8 cellular contexts compared by ENCODE assay signal in the genomic region with DNA sequence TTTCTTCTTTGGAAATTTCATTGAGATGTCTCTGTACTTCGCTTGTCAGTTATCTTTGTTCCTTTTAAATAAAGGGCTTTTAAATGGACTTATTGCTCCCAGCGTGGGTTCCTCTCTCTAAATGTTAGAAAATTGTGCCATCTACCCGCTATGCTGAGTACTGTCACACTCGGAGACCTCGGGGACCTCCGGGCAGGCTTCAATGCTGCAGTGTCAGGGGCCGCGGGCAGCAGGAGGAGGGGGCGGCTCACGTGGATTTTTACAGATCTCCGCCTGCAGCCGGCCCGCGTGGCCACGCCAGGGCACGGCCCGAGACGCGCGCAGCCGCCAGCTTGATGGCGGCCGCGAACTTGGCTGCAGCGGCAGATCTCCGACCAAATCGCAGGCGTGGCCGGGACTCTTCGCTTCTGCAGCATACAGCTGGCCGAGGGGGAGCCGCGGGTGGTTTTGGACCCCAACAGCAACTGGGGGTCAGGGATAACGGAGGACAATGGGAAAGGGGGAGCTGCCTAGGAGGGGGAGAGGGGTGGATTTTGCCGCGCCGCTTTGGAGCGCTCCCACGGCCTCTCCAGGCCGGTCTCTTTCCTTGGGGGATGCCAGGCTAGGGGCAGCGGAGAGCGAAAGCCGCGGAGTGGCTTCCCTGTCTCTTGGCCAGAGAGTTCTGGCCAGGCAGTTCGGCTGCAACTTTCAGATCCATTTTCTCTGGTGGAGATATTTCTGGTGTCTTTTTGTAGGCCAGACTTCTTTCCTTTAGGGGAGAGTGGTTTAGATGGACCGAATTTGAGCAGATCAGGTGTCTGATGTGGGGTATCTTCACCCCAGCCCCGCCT. TPM values are rescaled to one million over a fixed set of nuclear protein-coding genes. Genes with fewer than 3 reads are reported as not detected.
A peak's percentile ranks its signal among the peaks of the same experiment; 100 is the strongest.
DNase-seq lines count a peak whose midpoint lies in the region; ATAC-seq, FAIRE-seq and TF ChIP-seq lines count a peak whose summit lies in the region.

No MANE protein-coding gene starts in this region.

- TF ChIP-seq CTCF in GM06990 (IDR thresholded peaks at IDR 0.05; ENCODE audit: insufficient read depth, low read length, poor library complexity, severe bottlenecking) (peak; percentile 53), HFF-Myc (IDR thresholded peaks at IDR 0.05; ENCODE audit: low read depth, low read length, missing control alignments) (no peak), GM12878 (IDR thresholded peaks at IDR 0.05 in 2 of 3, conservative IDR thresholded peaks at IDR 0.05 in 1 of 3; ENCODE audit: control insufficient read depth in 2 of 3, extremely low read depth in 1 of 3, insufficient read depth in 1 of 3, low read depth in 3 of 3, low read length in 3 of 3) (peak; percentile 59 to 79 (median 68))

- H3K27ac ChIP-seq in GM12878 (ENCODE audit: control insufficient read depth, insufficient read depth) = no peak overlapping the region
- H3K27ac ChIP-seq in skin epidermis = peak overlapping the region in 17 of 21 experiments; percentile 44 to 95 (median 72)

- H3K27me3 ChIP-seq in GM06990 (replicated peaks; ENCODE audit: control insufficient read depth, insufficient read depth, low read length) = no peaks in the 10 kb centered on the region; the same call in 1 of the 2 replicates
- H3K27me3 ChIP-seq in GM12878 (replicated peaks in 1 of 2; ENCODE audit: control insufficient read depth in 2 of 2, insufficient read depth in 2 of 2, low read length in 1 of 2) = no peaks in the 10 kb centered on the region

- WGBS in GM12878 (ENCODE audit: insufficient coverage, insufficient replicate concordance, low lambda C conversion rate, missing lambda C conversion rate) = 21% methylated on average over 44 of the region's 47 CpGs

- in situ Hi-C loops in GM12878 (cut with MboI) = loop anchor here (10.0 kb wide), 1 partner anchor 1081 kb away; no protein-coding TSS in a partner anchor

- POLR2A ChIA-PET in GM12878 (lab: Charles Lee) = interaction anchor here (1.2 to 11.7 kb wide), 3 partner anchors 10 to 885 kb away, joined by 3 to 163 read pairs (median 31); a partner anchor contains a TSS

- no peaks in the 10 kb centered on the region for H3K9me3 ChIP-seq in GM12878 (replicated peaks; ENCODE audit: control insufficient read depth, insufficient read depth, low read length)
- peaks cover 2% of the 10 kb centered on the region for H3K9me3 ChIP-seq in iPS-18c (ENCODE audit: control insufficient read depth, insufficient read depth, low read length)

- no peaks in the 10 kb centered on the region for H3K36me3 ChIP-seq in GM06990 (ENCODE audit: control insufficient read depth, insufficient read depth, low read length)
- H3K36me3 ChIP-seq in GM12878 (ENCODE audit: control insufficient read depth in 2 of 2, insufficient read depth in 2 of 2, low read length in 1 of 2) = no peaks in the 10 kb centered on the region; a peak in 1 of 4 replicates

- no peaks in the 10 kb centered on the region for H4K20me1 ChIP-seq in GM12878 (ENCODE audit: control insufficient read depth, insufficient read depth)

- intact Hi-C loops in GM12878 (cut with micrococcal nuclease; ENCODE audit: unreplicated experiment) = loop anchor here (1.0 to 10.0 kb wide), 7 partner anchors 18 to 1086 kb away; no protein-coding TSS in a partner anchor

- SMC1A ChIA-PET in GM12878 (lab: Charles Lee; ENCODE audit: uncharacterized antibody, unreplicated experiment) = interaction anchor here (0.8 to 6.0 kb wide), 17 partner anchors 10 to 1086 kb away, joined by 3 to 105 read pairs (median 4); a partner anchor contains a TSS

- BruUV-seq in GM12878 (replicated peaks; lab: Mats Ljungman, UMichigan) = no TSS peak

- DNase-seq in GM06990 (ENCODE audit: extremely low read depth, insufficient read length) (no peak), HFF-Myc (ENCODE audit: extremely low read depth, low read depth) (no peak), NCI-H446 treated with DMSO at 0.1 percent for 48 hours (lab: John Stamatoyannopoulos, UW) (peak; percentile 27), GM12878 (ENCODE audit: low read depth, low spot score) (no peak), T-helper 9 cell (no peak), NCI-H2171 treated with DMSO at 0.1 percent for 48 hours (lab: John Stamatoyannopoulos, UW) (no peak)

- peak overlapping the region; percentile 67 for H3K4me2 ChIP-seq in GM12878 (ENCODE audit: control insufficient read depth, insufficient read depth)

- peak; percentile 84 for TF ChIP-seq RAD21 in GM12878 (IDR thresholded peaks at IDR 0.05; ENCODE audit: insufficient read depth, low read depth, low read length)

- no peaks in the 10 kb centered on the region for H3K4me1 ChIP-seq in GM12878 (ENCODE audit: control insufficient read depth, insufficient read depth, low read length)

- ATAC-seq in GM12878 = peak; percentile 73

- FAIRE-seq in GM12878 (lab: Jason Lieb, UNC) = no peak

- CTCF ChIA-PET in GM12878 (lab: Yijun Ruan, JAX) = interaction anchor here (0.8 to 13.0 kb wide), 14 partner anchors 10 to 1321 kb away, joined by 3 to 212 read pairs (median 4); a partner anchor contains a TSS

- TF ChIP-seq EP300 in GM12878 (IDR thresholded peaks at IDR 0.05; ENCODE audit: borderline replicate concordance in 1 of 2, control insufficient read depth in 1 of 2, low read depth in 2 of 2, low read length in 2 of 2) = peak in 1 of 2 experiments; percentile 7; a peak in 1 of 4 replicates

- peak overlapping the region; percentile 37 for H2AFZ ChIP-seq in GM12878 (ENCODE audit: control insufficient read depth, low read depth, low read length)

- H3K79me2 ChIP-seq in GM12878 (ENCODE audit: control insufficient read depth, insufficient read depth, low read length) = no peaks in the 10 kb centered on the region

- H3K4me3 ChIP-seq in GM06990 (replicated peaks; ENCODE audit: low read depth, low read length) = peak overlapping the region; percentile 22
- 0 out of 2 replicates have a peak overlapping the region, but pooled peaks have one; percentile 9 for H3K4me3 ChIP-seq in HFF-Myc (replicated peaks; ENCODE audit: low read depth, low read length)
- H3K4me3 ChIP-seq in GM12878 = 0 out of 2 replicates have a peak overlapping the region, but pooled peaks have one; percentile 22
- peak overlapping the region; percentile 44 for H3K4me3 ChIP-seq in iPS-18c (ENCODE audit: insufficient read depth, low read depth, low read length)
- peak overlapping the region; percentile 18 to 39 (median 22) for H3K4me3 ChIP-seq in skin epidermis

- H3K9ac ChIP-seq in GM12878 (ENCODE audit: control insufficient read depth, insufficient read depth, low read length) = no peak overlapping the region

- TF ChIP-seq POLR2A in GM12878 (IDR thresholded peaks at IDR 0.05; ENCODE audit: low read depth, low read length) = no peak

- RAD21 ChIA-PET in GM12878 (lab: Charles Lee; ENCODE audit: unreplicated experiment) = interaction anchor here (0.8 to 10.3 kb wide), 14 partner anchors 8 to 1086 kb away, joined by 3 to 252 read pairs (median 6); a partner anchor contains a TSS

TF ChIP-seq in GM12878, 131 proteins besides CTCF, POLR2A, EP300 and RAD21 (continues in another document):
- TF ChIP-seq, protein P1, sequence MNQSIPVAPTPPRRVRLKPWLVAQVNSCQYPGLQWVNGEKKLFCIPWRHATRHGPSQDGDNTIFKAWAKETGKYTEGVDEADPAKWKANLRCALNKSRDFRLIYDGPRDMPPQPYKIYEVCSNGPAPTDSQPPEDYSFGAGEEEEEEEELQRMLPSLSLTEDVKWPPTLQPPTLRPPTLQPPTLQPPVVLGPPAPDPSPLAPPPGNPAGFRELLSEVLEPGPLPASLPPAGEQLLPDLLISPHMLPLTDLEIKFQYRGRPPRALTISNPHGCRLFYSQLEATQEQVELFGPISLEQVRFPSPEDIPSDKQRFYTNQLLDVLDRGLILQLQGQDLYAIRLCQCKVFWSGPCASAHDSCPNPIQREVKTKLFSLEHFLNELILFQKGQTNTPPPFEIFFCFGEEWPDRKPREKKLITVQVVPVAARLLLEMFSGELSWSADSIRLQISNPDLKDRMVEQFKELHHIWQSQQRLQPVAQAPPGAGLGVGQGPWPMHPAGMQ (IDR thresholded peaks at IDR 0.05; ENCODE audit: borderline replicate concordance) = no peak
- TF ChIP-seq STAT3 (IDR thresholded peaks at IDR 0.05; ENCODE audit: low read depth, low read length) = no peak
- no peak for TF ChIP-seq KAT2A (conservative IDR thresholded peaks at IDR 0.05; ENCODE audit: control insufficient read depth, low read depth, low read length)
- TF ChIP-seq NRF1 (conservative IDR thresholded peaks at IDR 0.05; ENCODE audit: low read depth, low read length) = no peak
- no peak for TF ChIP-seq SUPT20H (IDR thresholded peaks at IDR 0.05; ENCODE audit: borderline replicate concordance, control insufficient read depth, low read depth, low read length)

RNA-seq across cellular contexts. Expression of a gene that starts 15.3 kb away (rescaled TPM):
- total RNA-seq in GM12878 (2013; cell fraction: nucleolus; rRNA removed) = 21.4 and 23.4 TPM in 2 replicates
- total RNA-seq in GM12878 (2014; rRNA removed) (0.82 and 1.1 TPM in 2 replicates), GM12878 (2014; rRNA removed; fragmentation: Illumina TruSeq; extraction: Trizol) (1.7 and 1.9 TPM in 2 replicates), GM12878 (2021) (9.4 and 10.1 TPM in 2 replicates)
- 0.34 TPM for polyA plus RNA-seq in GM12878 (2011; ENCODE audit: low read depth)
- polyA plus RNA-seq in GM12878 (2011; rRNA removed) (8.7 and 10.0 TPM in 2 replicates), GM12878 (2014; fragmentation: Illumina TruSeq; extraction: Trizol) (6.9 TPM in 2 replicates), GM12878 (2014; fragmentation: Nextera tagmentation; extraction: Ambion mirVana) (1 to 10 TPM; 2.3 to 3.2 TPM), GM12878 (2014; rRNA removed) (3.7 and 6.6 TPM in 2 replicates), GM12878 (2016; fragmentation: Nextera tagmentation; extraction: Ambion mirVana) (1 to 10 TPM; 1.8 to 3.1 TPM)
- polyA plus RNA-seq in GM12878 (2011; cell fraction: cytosol; rRNA removed) = 13.9 and 14.3 TPM in 2 replicates
- polyA plus RNA-seq in GM12878 (2011; cell fraction: nucleus; rRNA removed) = 14.0 and 17.0 TPM in 2 replicates
- 2.4 and 2.6 TPM in 2 replicates for polyA plus RNA-seq in GM12878 (2012)
- polyA minus RNA-seq in GM12878 (2011; rRNA and poly(A)+ RNA removed) = 7.2 and 11.2 TPM in 2 replicates
- polyA minus RNA-seq in GM12878 (2011; cell fraction: cytosol; rRNA and poly(A)+ RNA removed) = 12.4 and 19.1 TPM in 2 replicates
- polyA minus RNA-seq in GM12878 (2011; cell fraction: nucleus; rRNA and poly(A)+ RNA removed) = 9.9 and 15.4 TPM in 2 replicates
